6 cellular contexts compared by ENCODE assay signal in the genomic region with DNA sequence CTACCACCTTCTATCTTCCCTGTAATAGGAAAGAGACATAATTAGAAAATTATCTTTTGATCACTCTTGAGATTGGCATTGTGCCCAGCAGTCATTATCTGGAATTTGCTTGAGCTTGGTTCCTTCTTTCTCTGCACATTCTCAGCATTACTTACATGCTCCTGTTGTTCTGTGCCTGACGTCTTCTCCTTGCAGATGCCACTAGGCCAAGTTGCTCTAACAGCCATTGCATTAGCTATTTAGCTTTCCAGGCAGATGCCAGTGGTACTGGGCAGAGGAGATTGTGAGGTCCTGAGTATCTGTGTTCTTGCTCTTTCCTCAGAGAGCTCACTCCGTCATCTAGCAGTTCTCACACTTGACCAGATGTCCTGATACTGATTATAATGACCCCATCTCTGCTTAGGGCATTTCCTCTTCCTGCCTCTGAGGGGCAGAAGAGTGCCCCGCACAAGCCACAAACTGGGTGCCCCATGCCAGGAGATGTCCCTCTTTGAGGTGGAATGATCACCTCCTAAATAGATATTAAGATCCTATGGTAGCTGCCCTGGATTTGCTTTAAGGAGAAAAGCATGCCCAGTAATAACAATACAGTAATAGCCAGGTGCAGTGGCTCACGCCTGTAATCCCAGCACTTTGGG. TPM values are rescaled to one million over a fixed set of nuclear protein-coding genes. Genes with fewer than 3 reads are reported as not detected.
A peak's percentile ranks its signal among the peaks of the same experiment; 100 is the strongest.
DNase-seq lines count a peak whose midpoint lies in the region; ATAC-seq and TF ChIP-seq lines count a peak whose summit lies in the region.

No MANE protein-coding gene starts in this region.

- H3K27ac ChIP-seq in CD4-positive, alpha-beta T cell (ENCODE audit: low read depth, low read length) = no peak overlapping the region
- no peak overlapping the region for H3K27ac ChIP-seq in thyroid gland

- H3K36me3 ChIP-seq in thyroid gland = peaks cover 46 to 49% of the 10 kb centered on the region in 2 donors

- H3K27me3 Mint-ChIP-seq in CD4-positive, alpha-beta T cell = no peaks in the 10 kb centered on the region

- no peak overlapping the region for H3K4me3 ChIP-seq in fibroblast of the aortic adventitia (ENCODE audit: low read depth, low read length)
- H3K4me3 ChIP-seq in thyroid gland (replicated peaks in 1 of 3) = no peak overlapping the region

- H3K27me3 ChIP-seq in CD4-positive, alpha-beta T cell (ENCODE audit: control insufficient read depth, insufficient read depth, low read length) = no peaks in the 10 kb centered on the region
- no peaks in the 10 kb centered on the region for H3K27me3 ChIP-seq in thyroid gland

- intact Hi-C loops in CD4-positive, alpha-beta T cell (cut with DNase I, micrococcal nuclease) = no loop called here
- intact Hi-C loops in thyroid gland (cut with DNase I) = no loop called here

- ATAC-seq in CD4-positive, alpha-beta T cell (ENCODE audit: poor library complexity) = no peak
- ATAC-seq in HG03135 (IDR thresholded peaks at IDR 0.05; ENCODE audit: unreplicated experiment) = no peak

- no peaks in the 10 kb centered on the region for H3K9me3 Mint-ChIP-seq in CD4-positive, alpha-beta T cell

- WGBS in thyroid gland, 2 donors = 87 to 94% methylated on average over 4 of the region's 4 CpGs

- no peak for TF ChIP-seq CTCF in CD4-positive, alpha-beta T cell (IDR thresholded peaks at IDR 0.05)
- TF ChIP-seq CTCF in fibroblast of the aortic adventitia (IDR thresholded peaks at IDR 0.05; ENCODE audit: insufficient read depth, low read length) = peak; percentile 20
- TF ChIP-seq CTCF in thyroid gland (IDR thresholded peaks at IDR 0.05) = no peak

- no peak for DNase-seq in CD4-positive, alpha-beta T cell
- peak; percentile 39 for DNase-seq in NAMALWA (ENCODE audit: low spot score)
- DNase-seq in fibroblast of the aortic adventitia (ENCODE audit: low read depth) = no peak
- DNase-seq in thyroid gland = no peak
- no peak for DNase-seq in NCI-H2029 (lab: John Stamatoyannopoulos, UW)

- H3K36me3 Mint-ChIP-seq in CD4-positive, alpha-beta T cell (ENCODE audit: low read depth) = peaks cover 79% of the 10 kb centered on the region

- CTCF ChIA-PET in CD4-positive, alpha-beta T cell (lab: Charles Lee) = interaction anchor here (1.7 kb wide), 1 partner anchor 13 kb away, joined by 7 read pairs; no protein-coding TSS in a partner anchor

- no peak for TF ChIP-seq POLR2A in thyroid gland (IDR thresholded peaks at IDR 0.05)

- H3K27ac Mint-ChIP-seq in CD4-positive, alpha-beta T cell = peak overlapping the region; percentile 80

- H3K4me1 Mint-ChIP-seq in CD4-positive, alpha-beta T cell (ENCODE audit: low read depth) = peaks cover 59% of the 10 kb centered on the region

- peaks cover 31 to 51% of the 10 kb centered on the region in 2 donors for H3K4me1 ChIP-seq in thyroid gland

- peak overlapping the region; percentile 60 for H3K4me3 Mint-ChIP-seq in CD4-positive, alpha-beta T cell

- POLR2A ChIA-PET in CD4-positive, alpha-beta T cell (lab: Charles Lee) = interaction anchor here (1.7 to 8.0 kb wide), 3 partner anchors 14 to 52 kb away, joined by 4 to 146 read pairs (median 24); partner anchors contain the start of genes ARHGAP1, ATG13, HARBI1 and ZNF408

- H3K9me3 ChIP-seq in CD4-positive, alpha-beta T cell (ENCODE audit: control insufficient read depth, low read length) = no peaks in the 10 kb centered on the region
- no peaks in the 10 kb centered on the region for H3K9me3 ChIP-seq in thyroid gland

RNA-seq across cellular contexts. Expression of gene ARHGAP1, which starts 30.7 kb away (rescaled TPM):
- 10 to 100 TPM; 33.7 to 36.3 TPM for total RNA-seq in CD4-positive, alpha-beta T cell
- total RNA-seq in fibroblast of the aortic adventitia (ENCODE audit: low replicate concordance) (52.3 and 65.2 TPM in 2 replicates), thyroid gland (10 to 100 TPM; 30.8 to 57.9 (median 47.7) TPM)

RNA-seq across cellular contexts. Expression of gene ZNF408, which starts 31.1 kb away (rescaled TPM):
- total RNA-seq in CD4-positive, alpha-beta T cell = 10 to 100 TPM; 22.7 to 23.0 TPM
- total RNA-seq in fibroblast of the aortic adventitia (ENCODE audit: low replicate concordance) (9.3 and 18.7 TPM in 2 replicates), thyroid gland (10 to 100 TPM in 3 of 4 donors, 1 to 10 TPM in 1; 9.8 to 17.8 (median 12.5) TPM)

RNA-seq across cellular contexts. Expression of gene F2, which starts 49.3 kb away (rescaled TPM):
- total RNA-seq in CD4-positive, alpha-beta T cell = not detected
- not detected in 2 replicates for total RNA-seq in fibroblast of the aortic adventitia (ENCODE audit: low replicate concordance)
- total RNA-seq in thyroid gland = not detected

RNA-seq across cellular contexts. Expression of gene ATG13, which starts 52.4 kb away (rescaled TPM):
- 100 to 1,000 TPM in 1 of 2 experiments, 10 to 100 TPM in 1; 95.7 to 102 TPM for total RNA-seq in CD4-positive, alpha-beta T cell
- total RNA-seq in fibroblast of the aortic adventitia (ENCODE audit: low replicate concordance) (58.8 and 152 TPM in 2 replicates), thyroid gland (100 to 1,000 TPM in 3 of 4 donors, 10 to 100 TPM in 1; 85.7 to 148 (median 113) TPM)

RNA-seq across cellular contexts. Expression of gene HARBI1, which starts 52.7 kb away (rescaled TPM):
- 10 to 100 TPM; 18.2 to 18.7 TPM for total RNA-seq in CD4-positive, alpha-beta T cell
- total RNA-seq in fibroblast of the aortic adventitia (ENCODE audit: low replicate concordance) (4.3 and 4.5 TPM in 2 replicates), thyroid gland (1 to 10 TPM; 1.3 to 6.2 (median 3.5) TPM)
